In genomic region chr3:13020159-13020558, GRCh38 we compare ENCODE assay signal across 13 cellular contexts. TPM values are rescaled to one million over a fixed set of nuclear protein-coding genes. Genes with fewer than 3 reads are reported as not detected.
DNase-seq lines count a peak whose midpoint lies in the region; ATAC-seq and TF ChIP-seq lines count a peak whose summit lies in the region.
"Had no signal": no experiment of that assay in that cellular context is flagged by ENCODE, and none has a peak within 500 bp of the region (broad histone marks: within the 10 kb centered on the region; RNA-seq: fewer than 3 reads in every experiment).

No MANE protein-coding gene starts in this region.

- peak overlapping the region; percentile 83 for H3K4me2 ChIP-seq in osteoblast (ENCODE audit: insufficient read depth, low read length)

- ATAC-seq in GM21515 (IDR thresholded peaks at IDR 0.05; ENCODE audit: unreplicated experiment) = no peak
- no peak for ATAC-seq in HG02973 (IDR thresholded peaks at IDR 0.05; ENCODE audit: unreplicated experiment)

- peak overlapping the region; percentile 63 for H3K27ac ChIP-seq in osteoblast (ENCODE audit: low read depth, low read length)
- H3K27ac ChIP-seq: SK-N-MC had no signal

- no peaks in the 10 kb centered on the region for H3K79me2 ChIP-seq in osteoblast (ENCODE audit: insufficient read depth, low read length)

- DNase-seq in COLO668 (lab: John Stamatoyannopoulos, UW; ENCODE audit: unreplicated experiment) (peak; percentile 25), H7 (peak; percentile 66), astrocyte of the hippocampus (ENCODE audit: low read depth, low spot score) (peak; percentile 46), osteoblast (ENCODE audit: insufficient read length, low spot score, missing footprints) (peak; percentile 57), GM19240 (ENCODE audit: insufficient read length, low spot score) (no peak), activated gamma-delta T cell (lab: John Stamatoyannopoulos, UW) (no peak)
- DNase-seq: cerebellar nuclear complex; midbrain; stimulated activated CD8-positive, alpha-beta memory T cell treated with anti-CD3 and anti-CD28 coated beads, Interleukin-4, amount 100 ng/mL, for 48 hours; WERI-Rb-1 had no signal

- H4K20me1 ChIP-seq in osteoblast (ENCODE audit: insufficient read depth, low read length) = no peaks in the 10 kb centered on the region

- no peak for TF ChIP-seq CTCF in osteoblast (IDR thresholded peaks at IDR 0.05; ENCODE audit: extremely low read depth, low read depth, low read length)

- H3K27me3 ChIP-seq in H7 (ENCODE audit: control insufficient read depth, insufficient read depth, low read length) = no peaks in the 10 kb centered on the region
- H3K27me3 ChIP-seq in osteoblast (ENCODE audit: insufficient read depth, low read length) = no peaks in the 10 kb centered on the region

- H3K4me3 ChIP-seq in H7 (ENCODE audit: insufficient read depth, low read depth, low read length) (no peak overlapping the region), osteoblast (ENCODE audit: insufficient read depth, low read length) (no peak overlapping the region)
- H3K4me3 ChIP-seq: SK-N-MC had no signal

- H2AFZ ChIP-seq in osteoblast (ENCODE audit: low read length) = peak overlapping the region; percentile 42

- no peaks in the 10 kb centered on the region for H3K9me3 ChIP-seq in osteoblast (ENCODE audit: low read depth, low read length)

- H3K4me1 ChIP-seq in osteoblast (ENCODE audit: insufficient read depth, low read length) = peaks cover 84% of the 10 kb centered on the region

- H3K36me3 ChIP-seq in H7 (replicated peaks; ENCODE audit: control insufficient read depth, insufficient read depth, low read length) (no peaks in the 10 kb centered on the region), osteoblast (ENCODE audit: insufficient read depth, low read length) (no peaks in the 10 kb centered on the region)

RNA-seq across cellular contexts. Expression of gene IQSEC1, which starts 53.1 kb away (rescaled TPM):
- total RNA-seq in H7 (2014; rRNA removed; shearing (Covaris generic)) = 13.5 and 22.5 TPM in 2 replicates
- total RNA-seq in osteoblast = 22.1 and 28.3 TPM in 2 replicates

Comparison
In these comparisons a context has a peak if more than half of its experiments do, and no peak if none do; other contexts are left out.
1. DNase-seq: peak in COLO668 (single experiment), H7 (single experiment), astrocyte of the hippocampus (single experiment) and osteoblast (single experiment); none in GM19240 (single experiment) and activated gamma-delta T cell (single experiment).